11 cellular contexts compared by ENCODE assay signal in the genomic region with DNA sequence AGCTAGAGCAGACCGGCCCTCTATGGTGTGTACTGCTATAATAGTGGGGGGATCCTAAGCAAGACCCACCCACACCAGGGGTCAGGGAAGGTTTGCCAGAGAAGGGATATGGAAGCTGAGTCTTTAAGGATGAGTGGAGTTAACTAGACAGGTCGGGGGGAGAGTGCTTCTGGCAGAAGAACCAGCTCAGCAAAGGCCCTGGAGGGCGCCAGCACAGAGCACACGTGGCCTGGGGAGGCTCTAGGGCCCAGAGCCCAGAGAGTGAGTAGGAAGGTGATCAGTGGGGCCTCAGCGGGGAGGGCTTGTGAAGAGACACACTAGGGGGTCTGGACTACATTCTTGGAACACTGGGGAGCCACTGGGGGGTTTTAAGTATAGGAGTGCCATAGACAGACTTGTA. TPM values are rescaled to one million over a fixed set of nuclear protein-coding genes. Genes with fewer than 3 reads are reported as not detected.
DNase-seq lines count a peak whose midpoint lies in the region; ATAC-seq and TF ChIP-seq lines count a peak whose summit lies in the region.
"Had no signal": no experiment of that assay in that cellular context is flagged by ENCODE, and none has a peak within 500 bp of the region (broad histone marks: within the 10 kb centered on the region; RNA-seq: fewer than 3 reads in every experiment).

No MANE protein-coding gene starts in this region.

- H3K27ac ChIP-seq in mucosa of rectum (ENCODE audit: low read depth in 2 of 2, low read length in 2 of 2) (peak overlapping the region; percentile 52 to 78), thoracic aorta (peak overlapping the region; percentile 89 to 90)

- no peak for ATAC-seq in thoracic aorta (ENCODE audit: insufficient number of reproducible peaks, low FRiP score, low read depth)

- DNase-seq in NCI-H446 treated with DMSO at 0.1 percent for 48 hours (lab: John Stamatoyannopoulos, UW) (peak; percentile 47), choroid plexus epithelial cell (ENCODE audit: low read depth) (peak; percentile 72), thoracic aorta (ENCODE audit: low spot score) (no peak), HUDEP-2 (lab: John Stamatoyannopoulos, UW; ENCODE audit: unreplicated experiment in 76 of 76) (no peak), NCI-H345 treated with DMSO at 0.1 percent for 48 hours (lab: John Stamatoyannopoulos, UW; ENCODE audit: unreplicated experiment) (no peak)
- no peak for DNase-seq in effector CD4-positive, alpha-beta T cell
- no peak for DNase-seq in activated CD4-positive, alpha-beta T cell treated with anti-CD3 and anti-CD28 coated beads, Interleukin-2, amount 50 U/mL, for 4 hours
- DNase-seq: activated T-cell treated with anti-CD3 and anti-CD28 coated beads, Interleukin-2, amount 50 U/mL, for 1 hour had no signal

- H3K36me3 ChIP-seq in mucosa of rectum (ENCODE audit: control insufficient read depth in 2 of 2, insufficient read depth in 2 of 2, low read length in 2 of 2) (no peaks in the 10 kb centered on the region), thoracic aorta (no peaks in the 10 kb centered on the region)

- no peaks in the 10 kb centered on the region for H3K9me3 ChIP-seq in mucosa of rectum (ENCODE audit: control insufficient read depth in 2 of 2, low read length in 2 of 2)
- H3K9me3 ChIP-seq in thoracic aorta = no peaks in the 10 kb centered on the region

- H3K4me3 ChIP-seq in choroid plexus epithelial cell (ENCODE audit: low read depth, low read length) (no peak overlapping the region), mucosa of rectum (ENCODE audit: low read length in 2 of 2) (no peak overlapping the region), thoracic aorta (no peak overlapping the region)

- H3K4me1 ChIP-seq in mucosa of rectum (ENCODE audit: control insufficient read depth in 2 of 2, insufficient read depth in 2 of 2, low read length in 2 of 2) = peaks cover 15 to 21% of the 10 kb centered on the region in 2 donors
- H3K4me1 ChIP-seq in thoracic aorta (ENCODE audit: control insufficient read depth in 1 of 2, low read depth in 2 of 2) = peaks cover 16 to 30% of the 10 kb centered on the region in 2 donors

- H3K27me3 ChIP-seq in mucosa of rectum (ENCODE audit: control insufficient read depth in 2 of 2, insufficient read depth in 2 of 2, low read length in 2 of 2) = peaks cover 0 to 2% of the 10 kb centered on the region in 2 donors
- H3K27me3 ChIP-seq in thoracic aorta (replicated peaks; ENCODE audit: insufficient read depth) = no peaks in the 10 kb centered on the region

- H3K9ac ChIP-seq in mucosa of rectum (ENCODE audit: low read depth in 1 of 2, low read length in 2 of 2) = no peak overlapping the region

- TF ChIP-seq CTCF in choroid plexus epithelial cell (conservative IDR thresholded peaks at IDR 0.05; ENCODE audit: low read depth, low read length) (no peak), thoracic aorta (IDR thresholded peaks at IDR 0.05) (no peak)

RNA-seq across cellular contexts. Expression of a gene that starts 21.1 kb away (rescaled TPM):
- total RNA-seq in thoracic aorta = 10 to 100 TPM; 13.9 to 22.5 TPM
- total RNA-seq: dermis microvascular lymphatic vessel endothelial cell had no signal

RNA-seq across cellular contexts. Expression of a gene that starts 59.5 kb away (rescaled TPM):
- 100 to 1,000 TPM in 1 of 2 donors, 10 to 100 TPM in 1; 61.7 to 131 TPM for total RNA-seq in thoracic aorta
- total RNA-seq: T-helper 1 cell treated with Interleukin-12 subunit alpha and Interleukin-12 subunit beta and Interleukin-4 antibody, amounts not matched to agents 30 ng/mL and 1 ng/mL, for 36 hours had no signal

Comparison
In these comparisons a context has a peak if more than half of its experiments do, and no peak if none do; other contexts are left out.
1. DNase-seq: peak in NCI-H446 treated with DMSO at 0.1 percent for 48 hours (single experiment) and choroid plexus epithelial cell (single experiment); none in thoracic aorta (single experiment), HUDEP-2 (0 of 76), NCI-H345 treated with DMSO at 0.1 percent for 48 hours (single experiment), effector CD4-positive, alpha-beta T cell (single experiment) and activated CD4-positive, alpha-beta T cell treated with anti-CD3 and anti-CD28 coated beads, Interleukin-2, amount 50 U/mL, for 4 hours (0 of 2).